9 cellular contexts compared by ENCODE assay signal in genomic region chr6:170265655-170266054, GRCh38. TPM values are rescaled to one million over a fixed set of nuclear protein-coding genes. Genes with fewer than 3 reads are reported as not detected.
DNase-seq lines count a peak whose midpoint lies in the region; ATAC-seq and TF ChIP-seq lines count a peak whose summit lies in the region.
"Had no signal": no experiment of that assay in that cellular context is flagged by ENCODE, and none has a peak within 500 bp of the region (broad histone marks: within the 10 kb centered on the region; RNA-seq: fewer than 3 reads in every experiment).

No MANE protein-coding gene starts in this region.

- no peak overlapping the region for H3K4me3 Mint-ChIP-seq in endothelial cell (ENCODE audit: unreplicated experiment)
- H3K4me3 Mint-ChIP-seq in activated CD8-positive, alpha-beta T cell treated with anti-CD3 and anti-CD28 coated beads for 36 hours: no peak overlapping the region

- H3K9me3 ChIP-seq in mucosa of descending colon: no peaks in the 10 kb centered on the region

- ATAC-seq in mucosa of descending colon: peak; percentile 89
- no peak for ATAC-seq in GM21526 (IDR thresholded peaks at IDR 0.05; ENCODE audit: low FRiP score, unreplicated experiment)
- ATAC-seq in HG03571 (IDR thresholded peaks at IDR 0.05; ENCODE audit: unreplicated experiment): no peak
- no peak for ATAC-seq in activated CD8-positive, alpha-beta T cell treated with anti-CD3 and anti-CD28 coated beads for 36 hours

- no peaks in the 10 kb centered on the region for H3K36me3 ChIP-seq in mucosa of descending colon (ENCODE audit: low read depth)

- peak overlapping the region; percentile 85 for H3K27ac Mint-ChIP-seq in endothelial cell (ENCODE audit: unreplicated experiment)
- no peak overlapping the region for H3K27ac Mint-ChIP-seq in activated CD8-positive, alpha-beta T cell treated with anti-CD3 and anti-CD28 coated beads for 36 hours

- DNase-seq in NCI-H1930 (lab: John Stamatoyannopoulos, UW): peak; percentile 19 to 34
- no peak for DNase-seq in endothelial cell (ENCODE audit: low spot score)
- peak; percentile 86 to 87 (median 87) for DNase-seq in mucosa of descending colon
- no peak for DNase-seq in DMS79 (lab: John Stamatoyannopoulos, UW)
- DNase-seq in activated CD8-positive, alpha-beta T cell treated with anti-CD3 and anti-CD28 coated beads for 36 hours: no peak
- DNase-seq: ACHN had no signal

- H3K9me3 Mint-ChIP-seq in endothelial cell (ENCODE audit: unreplicated experiment): no peaks in the 10 kb centered on the region
- H3K9me3 Mint-ChIP-seq in activated CD8-positive, alpha-beta T cell treated with anti-CD3 and anti-CD28 coated beads for 36 hours: no peaks in the 10 kb centered on the region

- CTCF ChIA-PET in activated CD8-positive, alpha-beta T cell treated with anti-CD3 and anti-CD28 coated beads for 36 hours (lab: Charles Lee): no interaction called here

- no peak overlapping the region for H3K4me3 ChIP-seq in mucosa of descending colon

- no peaks in the 10 kb centered on the region for H3K36me3 Mint-ChIP-seq in endothelial cell (ENCODE audit: low read depth, unreplicated experiment)
- H3K36me3 Mint-ChIP-seq in activated CD8-positive, alpha-beta T cell treated with anti-CD3 and anti-CD28 coated beads for 36 hours (ENCODE audit: low read depth): no peaks in the 10 kb centered on the region

- H3K27ac ChIP-seq in 22Rv1: no peak overlapping the region

- intact Hi-C loops in mucosa of descending colon (cut with DNase I, micrococcal nuclease): no loop called here
- intact Hi-C loops in activated CD8-positive, alpha-beta T cell treated with anti-CD3 and anti-CD28 coated beads for 36 hours (cut with micrococcal nuclease): no loop called here

- peaks cover 3% of the 10 kb centered on the region for H3K27me3 Mint-ChIP-seq in endothelial cell (ENCODE audit: unreplicated experiment)
- peaks cover 2% of the 10 kb centered on the region for H3K27me3 Mint-ChIP-seq in activated CD8-positive, alpha-beta T cell treated with anti-CD3 and anti-CD28 coated beads for 36 hours

- POLR2A ChIA-PET in activated CD8-positive, alpha-beta T cell treated with anti-CD3 and anti-CD28 coated beads for 36 hours (lab: Charles Lee): no interaction called here

- TF ChIP-seq CTCF in 22Rv1 (IDR thresholded peaks at IDR 0.05) (peak; percentile 38; the same call in 1 of the 2 replicates), endothelial cell (IDR thresholded peaks at IDR 0.05; ENCODE audit: unreplicated experiment) (no peak), mucosa of descending colon (IDR thresholded peaks at IDR 0.05) (no peak)
- no peak for TF ChIP-seq CTCF in activated CD8-positive, alpha-beta T cell treated with anti-CD3 and anti-CD28 coated beads for 36 hours (IDR thresholded peaks at IDR 0.05)

- peaks cover 14% of the 10 kb centered on the region for H3K4me1 ChIP-seq in mucosa of descending colon (ENCODE audit: low read depth)

- peaks cover 23% of the 10 kb centered on the region for H3K4me1 Mint-ChIP-seq in endothelial cell (ENCODE audit: unreplicated experiment)
- H3K4me1 Mint-ChIP-seq in activated CD8-positive, alpha-beta T cell treated with anti-CD3 and anti-CD28 coated beads for 36 hours (ENCODE audit: low read depth): no peaks in the 10 kb centered on the region

RNA-seq across cellular contexts. Expression of gene DLL1, which starts 25.2 kb away (rescaled TPM):
- 59.5 TPM for total RNA-seq in endothelial cell (ENCODE audit: unreplicated experiment)
- total RNA-seq in mucosa of descending colon: 10 to 100 TPM; 11.0 to 24.0 (median 16.5) TPM
- total RNA-seq in activated CD8-positive, alpha-beta T cell treated with anti-CD3 and anti-CD28 coated beads for 36 hours: 1 to 10 TPM; 1.9 to 2.4 TPM

RNA-seq across cellular contexts. Expression of gene FAM120B, which starts 40.9 kb away (rescaled TPM):
- total RNA-seq in endothelial cell (ENCODE audit: unreplicated experiment): 48.3 TPM
- 10 to 100 TPM; 30.7 to 40.0 (median 38.3) TPM for total RNA-seq in mucosa of descending colon
- total RNA-seq in activated CD8-positive, alpha-beta T cell treated with anti-CD3 and anti-CD28 coated beads for 36 hours: 10 to 100 TPM; 19.0 to 19.5 TPM

Comparison
In these comparisons a context has a peak if more than half of its experiments do, and no peak if none do; other contexts are left out.
1. DNase-seq: peak in NCI-H1930 (2 of 2) and mucosa of descending colon (3 of 3); none in endothelial cell (single experiment), DMS79 (single experiment) and activated CD8-positive, alpha-beta T cell treated with anti-CD3 and anti-CD28 coated beads for 36 hours (single experiment).